ENCODE assay signal across 11 cellular contexts in genomic region chr1:234535208-234535607, GRCh38. TPM values are rescaled to one million over a fixed set of nuclear protein-coding genes. Genes with fewer than 3 reads are reported as not detected.
A peak's percentile ranks its signal among the peaks of the same experiment; 100 is the strongest.
DNase-seq lines count a peak whose midpoint lies in the region; ATAC-seq and TF ChIP-seq lines count a peak whose summit lies in the region.
"Had no signal": no experiment of that assay in that cellular context is flagged by ENCODE, and none has a peak within 500 bp of the region (broad histone marks: within the 10 kb centered on the region; RNA-seq: fewer than 3 reads in every experiment).

No MANE protein-coding gene starts in this region.

- peaks cover 9% of the 10 kb centered on the region for H3K4me1 Mint-ChIP-seq in activated T-helper 1 cell treated with anti-CD3 and anti-CD28 coated beads, Interleukin-12 subunit alpha, Interleukin-12 subunit beta, Interleukin-2, Interleukin-4 antibody, amounts not matched to agents 30 ng/mL and 10 ng/mL and 1 ng/mL, durations not matched to agents 14 hours and 24 hours and 36 hours (ENCODE audit: low read depth)

- no peaks in the 10 kb centered on the region for H3K27me3 ChIP-seq in BLaER1 treated with 17β-estradiol and CSF1 and Interleukin-3, amounts not matched to agents 10 nM and 100 nM
- no peaks in the 10 kb centered on the region for H3K27me3 ChIP-seq in ascending aorta
- no peaks in the 10 kb centered on the region for H3K27me3 ChIP-seq in lung (ENCODE audit: control insufficient read depth, insufficient read depth)
- H3K27me3 ChIP-seq in spleen (replicated peaks in 1 of 7): no peaks in the 10 kb centered on the region

- H4K20me1 ChIP-seq in BLaER1 treated with 17β-estradiol and CSF1 and Interleukin-3, amounts not matched to agents 10 nM and 100 nM: no peaks in the 10 kb centered on the region

- no peak for ATAC-seq in lung (ENCODE audit: insufficient read depth, low FRiP score)

- no peaks in the 10 kb centered on the region for H3K9me3 ChIP-seq in BLaER1 treated with 17β-estradiol and CSF1 and Interleukin-3, amounts not matched to agents 10 nM and 100 nM (replicated peaks in 1 of 11)
- H3K9me3 ChIP-seq in ascending aorta (no peaks in the 10 kb centered on the region), lung (ENCODE audit: control insufficient read depth in 2 of 2, insufficient read depth in 1 of 2, low read length in 1 of 2) (no peaks in the 10 kb centered on the region), spleen (no peaks in the 10 kb centered on the region)

- no peak overlapping the region for H3K4me3 Mint-ChIP-seq in activated T-helper 1 cell treated with anti-CD3 and anti-CD28 coated beads, Interleukin-12 subunit alpha, Interleukin-12 subunit beta, Interleukin-2, Interleukin-4 antibody, amounts not matched to agents 30 ng/mL and 10 ng/mL and 1 ng/mL, durations not matched to agents 14 hours and 24 hours and 36 hours
- H3K4me3 Mint-ChIP-seq: B cell had no signal

- no peak overlapping the region for H3K27ac Mint-ChIP-seq in activated T-helper 1 cell treated with anti-CD3 and anti-CD28 coated beads, Interleukin-12 subunit alpha, Interleukin-12 subunit beta, Interleukin-2, Interleukin-4 antibody, amounts not matched to agents 30 ng/mL and 10 ng/mL and 1 ng/mL, durations not matched to agents 14 hours and 24 hours and 36 hours
- H3K27ac Mint-ChIP-seq: B cell had no signal

- TF ChIP-seq POLR2A in spleen (IDR thresholded peaks at IDR 0.05): no peak

- peak overlapping the region in 9 of 11 experiments; percentile 46 to 84 (median 76); a peak in 15 of 22 replicates for H3K9ac ChIP-seq in BLaER1 treated with 17β-estradiol and CSF1 and Interleukin-3, amounts not matched to agents 10 nM and 100 nM

- no peak overlapping the region for H3K4me3 ChIP-seq in BLaER1 treated with 17β-estradiol and CSF1 and Interleukin-3, amounts not matched to agents 10 nM and 100 nM
- H3K4me3 ChIP-seq in ascending aorta (no peak overlapping the region), lung (no peak overlapping the region), spleen (no peak overlapping the region)

- peaks cover 96 to 100% (median 98%) of the 10 kb centered on the region in 10 experiments for H3K4me1 ChIP-seq in BLaER1 treated with 17β-estradiol and CSF1 and Interleukin-3, amounts not matched to agents 10 nM and 100 nM
- H3K4me1 ChIP-seq in ascending aorta: peaks cover 43 to 91% of the 10 kb centered on the region in 2 donors
- H3K4me1 ChIP-seq in lung (ENCODE audit: control insufficient read depth in 2 of 2, insufficient read depth in 2 of 2, low read length in 2 of 2): peaks cover 16 to 51% of the 10 kb centered on the region in 2 donors
- peaks cover 25 to 88% (median 49%) of the 10 kb centered on the region in 6 donors for H3K4me1 ChIP-seq in spleen

- intact Hi-C loops in ascending aorta (cut with DNase I) (loop anchor here (1.0 to 2.0 kb wide), 3 partner anchors 48 to 540 kb away; no protein-coding TSS in a partner anchor), spleen (cut with DNase I; ENCODE audit: low total_unique reads) (no loop called here)
- intact Hi-C loops in activated T-helper 1 cell treated with anti-CD3 and anti-CD28 coated beads, Interleukin-12 subunit alpha, Interleukin-12 subunit beta, Interleukin-2, Interleukin-4 antibody, amounts not matched to agents 30 ng/mL and 10 ng/mL and 1 ng/mL, durations not matched to agents 14 hours and 24 hours and 36 hours (cut with micrococcal nuclease): no loop called here

- TF ChIP-seq CTCF in ascending aorta (IDR thresholded peaks at IDR 0.05) (no peak), lung (IDR thresholded peaks at IDR 0.05; ENCODE audit: control extremely low read depth, extremely low read depth) (no peak), spleen (IDR thresholded peaks at IDR 0.05 in 8 of 11, conservative IDR thresholded peaks at IDR 0.05 in 3 of 11) (no peak)

- H3K36me3 ChIP-seq in BLaER1 treated with 17β-estradiol and CSF1 and Interleukin-3, amounts not matched to agents 10 nM and 100 nM: no peaks in the 10 kb centered on the region
- no peaks in the 10 kb centered on the region for H3K36me3 ChIP-seq in ascending aorta
- H3K36me3 ChIP-seq in lung (ENCODE audit: control insufficient read depth in 2 of 2, insufficient read depth in 2 of 2, low read length in 2 of 2): no peaks in the 10 kb centered on the region
- H3K36me3 ChIP-seq in spleen: no peaks in the 10 kb centered on the region

- H3K36me3 Mint-ChIP-seq in activated T-helper 1 cell treated with anti-CD3 and anti-CD28 coated beads, Interleukin-12 subunit alpha, Interleukin-12 subunit beta, Interleukin-2, Interleukin-4 antibody, amounts not matched to agents 30 ng/mL and 10 ng/mL and 1 ng/mL, durations not matched to agents 14 hours and 24 hours and 36 hours (ENCODE audit: low read depth): no peaks in the 10 kb centered on the region

- H3K27me3 Mint-ChIP-seq in activated T-helper 1 cell treated with anti-CD3 and anti-CD28 coated beads, Interleukin-12 subunit alpha, Interleukin-12 subunit beta, Interleukin-2, Interleukin-4 antibody, amounts not matched to agents 30 ng/mL and 10 ng/mL and 1 ng/mL, durations not matched to agents 14 hours and 24 hours and 36 hours (ENCODE audit: insufficient read depth): no peaks in the 10 kb centered on the region
- H3K27me3 Mint-ChIP-seq: B cell had no signal

- peak overlapping the region; percentile 83 to 98 (median 90) for H3K4me2 ChIP-seq in BLaER1 treated with 17β-estradiol and CSF1 and Interleukin-3, amounts not matched to agents 10 nM and 100 nM

- 65 to 75% methylated on average over 6 of the region's 6 CpGs for WGBS in lung, 2 donors
- 77 to 90% (median 86%) methylated on average over 6 of the region's 6 CpGs for WGBS in spleen, 5 donors

- H3K27ac ChIP-seq in BLaER1 treated with 17β-estradiol and CSF1 and Interleukin-3, amounts not matched to agents 10 nM and 100 nM: peak overlapping the region in 10 of 11 experiments; percentile 63 to 92 (median 84); a peak in 19 of 22 replicates
- peak overlapping the region; percentile 95 to 99 for H3K27ac ChIP-seq in ascending aorta
- peak overlapping the region; percentile 96 to 98 for H3K27ac ChIP-seq in lung (ENCODE audit: low read depth in 1 of 2, low read length in 1 of 2)
- peak overlapping the region in 7 of 8 donors; percentile 64 to 88 (median 79) for H3K27ac ChIP-seq in spleen

- H3K9me3 Mint-ChIP-seq in activated T-helper 1 cell treated with anti-CD3 and anti-CD28 coated beads, Interleukin-12 subunit alpha, Interleukin-12 subunit beta, Interleukin-2, Interleukin-4 antibody, amounts not matched to agents 30 ng/mL and 10 ng/mL and 1 ng/mL, durations not matched to agents 14 hours and 24 hours and 36 hours: no peaks in the 10 kb centered on the region

- DNase-seq in ascending aorta (ENCODE audit: low spot score in 2 of 2) (peak in 1 of 2 donors; percentile 52), lung (ENCODE audit: low spot score) (no peak), spleen (no peak), mesenteric fat pad (ENCODE audit: low spot score) (no peak), NCI-H1694 treated with DMSO at 0.1 percent for 48 hours (lab: John Stamatoyannopoulos, UW) (no peak)
- no peak for DNase-seq in activated T-cell treated with anti-CD3 and anti-CD28 coated beads, Interleukin-2, amount 50 U/mL, for 48 hours
- DNase-seq in activated T-helper 1 cell treated with anti-CD3 and anti-CD28 coated beads, Interleukin-12 subunit alpha, Interleukin-12 subunit beta, Interleukin-2, Interleukin-4 antibody, amounts not matched to agents 30 ng/mL and 10 ng/mL and 1 ng/mL, durations not matched to agents 14 hours and 24 hours and 36 hours (ENCODE audit: low spot score): no peak
- DNase-seq: central memory CD4-positive, alpha-beta T cell; SW 1271 had no signal

RNA-seq across cellular contexts. Expression of gene TARBP1, which starts 56.2 kb away (rescaled TPM):
- total RNA-seq in ascending aorta: 19.2 TPM
- 10 to 100 TPM; 27.7 to 32.2 TPM for total RNA-seq in lung
- 10 to 100 TPM; 11.2 to 48.7 TPM for polyA plus RNA-seq in lung
- total RNA-seq in spleen: 10 to 100 TPM; 27.1 to 41.7 (median 38.9) TPM
- polyA plus RNA-seq in spleen: 10 to 100 TPM; 41.1 to 99.7 (median 50.1) TPM
- 19.4 TPM for total RNA-seq in mesenteric fat pad
- 71.7 and 78.9 TPM in 2 replicates for total RNA-seq in activated T-helper 1 cell treated with anti-CD3 and anti-CD28 coated beads, Interleukin-12 subunit alpha, Interleukin-12 subunit beta, Interleukin-2, Interleukin-4 antibody, amounts not matched to agents 30 ng/mL and 10 ng/mL and 1 ng/mL, durations not matched to agents 14 hours and 24 hours and 36 hours
